ENCODE assay signal across 27 cellular contexts in the genomic region with DNA sequence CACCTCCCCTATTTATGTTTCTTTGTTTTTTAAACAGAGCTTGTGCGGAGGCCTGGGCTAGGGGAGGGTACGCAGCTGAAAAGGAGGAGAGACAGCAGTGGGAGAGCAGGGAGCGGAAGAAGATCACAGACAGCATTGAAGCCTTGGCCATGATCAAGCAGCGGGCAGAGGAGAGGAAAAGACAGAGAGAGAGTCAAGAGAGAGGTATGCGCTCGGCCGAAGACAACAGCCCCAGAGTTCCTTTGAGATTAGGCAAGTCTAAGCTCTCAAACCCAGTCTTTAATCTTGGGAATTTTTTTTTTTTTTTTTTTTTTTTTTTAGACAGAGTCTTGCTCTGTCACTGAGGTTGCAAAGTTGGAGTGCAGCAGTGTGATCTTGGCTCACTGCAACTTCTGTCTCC. TPM values are rescaled to one million over a fixed set of nuclear protein-coding genes. Genes with fewer than 3 reads are reported as not detected.
DNase-seq lines count a peak whose midpoint lies in the region; ATAC-seq, FAIRE-seq and TF ChIP-seq lines count a peak whose summit lies in the region.
"Had no signal": no experiment of that assay in that cellular context is flagged by ENCODE, and none has a peak within 500 bp of the region (broad histone marks: within the 10 kb centered on the region; RNA-seq: fewer than 3 reads in every experiment).

No MANE protein-coding gene starts in this region.

- intact Hi-C loops in cardiac septum (cut with DNase I) (no loop called here), right cardiac atrium (cut with DNase I) (no loop called here), K562 (cut with micrococcal nuclease) (no loop called here), spleen (cut with DNase I; ENCODE audit: low total_unique reads) (no loop called here), vagina (cut with DNase I) (no loop called here)

- no TSS peak for BruUV-seq in K562 (replicated peaks; lab: Mats Ljungman, UMichigan)

- H4K20me1 ChIP-seq in K562 (replicated peaks; ENCODE audit: control insufficient read depth, insufficient read depth, low read length): no peaks in the 10 kb centered on the region
- H4K20me1 ChIP-seq: BLaER1 treated with 17β-estradiol and CSF1 and Interleukin-3, amounts not matched to agents 10 nM and 100 nM had no signal

- WGBS in right cardiac atrium: 84% methylated on average over 7 of the region's 7 CpGs
- WGBS in K562 (ENCODE audit: insufficient coverage, low coverage, missing lambda C conversion rate): 26% methylated on average over 7 of the region's 7 CpGs
- 91 to 96% (median 93%) methylated on average over 7 of the region's 7 CpGs for WGBS in spleen, 5 donors

- no peaks in the 10 kb centered on the region for H3K4me1 ChIP-seq in right cardiac atrium (ENCODE audit: control insufficient read depth, insufficient read depth, low read length)
- H3K4me1 ChIP-seq in K562 (replicated peaks in 1 of 2; ENCODE audit: control insufficient read depth in 2 of 2, insufficient read depth in 2 of 2, low read length in 2 of 2): peaks cover 0 to 7% of the 10 kb centered on the region in 2 experiments; a peak in 2 of 5 replicates
- no peaks in the 10 kb centered on the region for H3K4me1 ChIP-seq in spleen
- H3K4me1 ChIP-seq in vagina: no peaks in the 10 kb centered on the region
- H3K4me1 ChIP-seq: A549, BE2C had no signal

- DNase-seq in cardiac septum (ENCODE audit: low spot score) (peak; percentile 7), right cardiac atrium (no peak), K562 (ENCODE audit: extremely low read depth in 1 of 4, low spot score in 3 of 4) (no peak), neural crest cell (ENCODE audit: low read depth, low spot score) (no peak), spleen (peak; percentile 6), vagina (ENCODE audit: extremely low spot score in 2 of 2) (no peak)
- DNase-seq in activated CD8-positive, alpha-beta memory T cell treated with anti-CD3 and anti-CD28 coated beads, Interleukin-2, amount 50 U/mL, for 48 hours: no peak
- DNase-seq: 8988T; ACHN; AML-193; BE2C; CD4-positive, alpha-beta T cell; CD8-positive, alpha-beta memory T cell; DMS 273 treated with DMSO at 0.1 percent for 48 hours; DMS79; EL; GDM1; GOT3; HCEC 1CT had no signal

- H3K4me3 ChIP-seq in right cardiac atrium (ENCODE audit: low read length) (no peak overlapping the region), K562 (no peak overlapping the region), spleen (no peak overlapping the region), vagina (no peak overlapping the region)
- H3K4me3 ChIP-seq: A549; BLaER1 treated with 17β-estradiol and CSF1 and Interleukin-3, amounts not matched to agents 10 nM and 100 nM; GM12878 had no signal

- no peak for TF ChIP-seq RAD21 in K562 (CRISPR knock-in tag; conservative IDR thresholded peaks at IDR 0.05 in 1 of 2, IDR thresholded peaks at IDR 0.05 in 1 of 2)

- no peak for TF ChIP-seq CTCF in K562 (IDR thresholded peaks at IDR 0.05 in 2 of 3, conservative IDR thresholded peaks at IDR 0.05 in 1 of 3; ENCODE audit: insufficient read depth in 2 of 3, low read depth in 1 of 3, low read length in 3 of 3)
- TF ChIP-seq CTCF in neural crest cell (conservative IDR thresholded peaks at IDR 0.05): no peak
- TF ChIP-seq CTCF in spleen (IDR thresholded peaks at IDR 0.05 in 8 of 11, conservative IDR thresholded peaks at IDR 0.05 in 3 of 11): no peak
- TF ChIP-seq CTCF in vagina (IDR thresholded peaks at IDR 0.05): no peak

- H3K36me3 ChIP-seq in K562 (ENCODE audit: control insufficient read depth, insufficient read depth, low read length) (no peaks in the 10 kb centered on the region), spleen (no peaks in the 10 kb centered on the region), vagina (no peaks in the 10 kb centered on the region)
- H3K36me3 ChIP-seq: BE2C; BLaER1 treated with 17β-estradiol and CSF1 and Interleukin-3, amounts not matched to agents 10 nM and 100 nM had no signal

- TF ChIP-seq EP300 in K562 (IDR thresholded peaks at IDR 0.05; ENCODE audit: low read length): no peak

- no peak overlapping the region for H3K4me3 Mint-ChIP-seq in neural crest cell
- H3K4me3 Mint-ChIP-seq: CD4-positive, alpha-beta T cell had no signal

- CTCF ChIA-PET in K562 (lab: Yijun Ruan, JAX; ENCODE audit: low intra/inter-chr PET ratio): no interaction called here

- H3K27ac ChIP-seq in right cardiac atrium (ENCODE audit: low read length) (no peak overlapping the region), K562 (ENCODE audit: extremely low read depth, low read depth, low read length) (no peak overlapping the region), spleen (no peak overlapping the region), vagina (no peak overlapping the region)
- H3K27ac ChIP-seq: A549; BLaER1 treated with 17β-estradiol and CSF1 and Interleukin-3, amounts not matched to agents 10 nM and 100 nM had no signal

- no peak overlapping the region for H3K9ac ChIP-seq in K562 (ENCODE audit: insufficient read depth in 1 of 2, low read depth in 2 of 2, low read length in 2 of 2)
- H3K9ac ChIP-seq: BLaER1 treated with 17β-estradiol and CSF1 and Interleukin-3, amounts not matched to agents 10 nM and 100 nM had no signal

- peak overlapping the region; percentile 46 for H3K27ac Mint-ChIP-seq in neural crest cell (ENCODE audit: unreplicated experiment)
- H3K27ac Mint-ChIP-seq: CD14-positive monocyte; CD4-positive, alpha-beta T cell; CD8-positive, alpha-beta memory T cell had no signal

- no peak for FAIRE-seq in K562 (lab: Jason Lieb, UNC)
- FAIRE-seq: A549, D721Med, GM12878, GM18507, H54 had no signal

- H3K9me3 ChIP-seq in right cardiac atrium (ENCODE audit: control insufficient read depth, low read length) (no peaks in the 10 kb centered on the region), K562 (replicated peaks; ENCODE audit: control insufficient read depth, insufficient read depth, low read depth, low read length) (no peaks in the 10 kb centered on the region), spleen (no peaks in the 10 kb centered on the region), vagina (no peaks in the 10 kb centered on the region)
- H3K9me3 ChIP-seq: A549; BE2C; BLaER1 treated with 17β-estradiol and CSF1 and Interleukin-3, amounts not matched to agents 10 nM and 100 nM had no signal

- H3K9me3 Mint-ChIP-seq in neural crest cell: no peaks in the 10 kb centered on the region
- H3K9me3 Mint-ChIP-seq: CD14-positive monocyte; CD4-positive, alpha-beta T cell; CD8-positive, alpha-beta memory T cell had no signal

- H3K4me1 Mint-ChIP-seq in neural crest cell: no peaks in the 10 kb centered on the region
- H3K4me1 Mint-ChIP-seq: CD14-positive monocyte; CD8-positive, alpha-beta memory T cell had no signal

- in situ Hi-C loops in K562 (cut with MboI): loop anchor here (5.0 kb wide), 1 partner anchor 83 kb away; no protein-coding TSS in a partner anchor

- ATAC-seq in right cardiac atrium: no peak
- no peak for ATAC-seq in K562
- no peak for ATAC-seq in GM21737 (IDR thresholded peaks at IDR 0.05; ENCODE audit: unreplicated experiment)
- ATAC-seq: A549, GM12878 had no signal

- TF ChIP-seq POLR2A in K562 (conservative IDR thresholded peaks at IDR 0.05) (no peak), spleen (IDR thresholded peaks at IDR 0.05) (no peak), vagina (IDR thresholded peaks at IDR 0.05) (no peak)

- H3K36me3 Mint-ChIP-seq in neural crest cell (ENCODE audit: low read depth): no peaks in the 10 kb centered on the region
- H3K36me3 Mint-ChIP-seq: CD14-positive monocyte; CD8-positive, alpha-beta memory T cell had no signal

- H3K4me2 ChIP-seq in K562 (ENCODE audit: insufficient read depth, low read length): no peak overlapping the region
- H3K4me2 ChIP-seq: A549; BLaER1 treated with 17β-estradiol and CSF1 and Interleukin-3, amounts not matched to agents 10 nM and 100 nM had no signal

- no peaks in the 10 kb centered on the region for H3K27me3 ChIP-seq in right cardiac atrium (ENCODE audit: control insufficient read depth, insufficient read depth)
- H3K27me3 ChIP-seq in K562 (ENCODE audit: control insufficient read depth in 2 of 2, insufficient read depth in 2 of 2, low read length in 2 of 2): peaks cover 52 to 64% of the 10 kb centered on the region in 2 experiments
- H3K27me3 ChIP-seq in spleen (replicated peaks in 1 of 7): peaks cover 0 to 54% (median 5%) of the 10 kb centered on the region in 7 donors
- no peaks in the 10 kb centered on the region for H3K27me3 ChIP-seq in vagina
- H3K27me3 ChIP-seq: BLaER1 treated with 17β-estradiol and CSF1 and Interleukin-3, amounts not matched to agents 10 nM and 100 nM had no signal

- peaks cover 14% of the 10 kb centered on the region for H3K27me3 Mint-ChIP-seq in neural crest cell (ENCODE audit: low read depth)

- no peaks in the 10 kb centered on the region for H3K9me1 ChIP-seq in K562 (ENCODE audit: control insufficient read depth, insufficient read depth, low read length)

- no peak overlapping the region for H2AFZ ChIP-seq in K562 (ENCODE audit: low read depth, low read length)

- POLR2A ChIA-PET in K562 (lab: Yijun Ruan, JAX): interaction anchor here (0.6 to 1.7 kb wide), 4 partner anchors 46 to 323 kb away, joined by 3 to 5 read pairs (median 3); a partner anchor contains a TSS

- H3K79me2 ChIP-seq in K562 (ENCODE audit: control insufficient read depth, insufficient read depth, low read length): no peaks in the 10 kb centered on the region

RNA-seq across cellular contexts. Expression of a gene that starts 20.6 kb away (rescaled TPM):
- not detected for total RNA-seq in cardiac septum
- total RNA-seq in right cardiac atrium: under 1 TPM in 2 of 4 donors, not detected in 2; 0.14 to 0.28 TPM
- 0.68 TPM for polyA plus RNA-seq in right cardiac atrium
- not detected in 2 replicates for total RNA-seq in K562 (2011; cell fraction: chromatin; rRNA removed; ENCODE audit: low replicate concordance)
- total RNA-seq in K562 (2011; cell fraction: nucleolus; rRNA removed): not detected in 2 replicates
- total RNA-seq in K562 (2011; cell fraction: nucleoplasm; rRNA removed): not detected in 2 replicates
- not detected in 2 replicates for total RNA-seq in K562 (2014; rRNA removed)
- not detected in 2 replicates for total RNA-seq in K562 (2014; rRNA removed; fragmentation: Illumina TruSeq; extraction: Trizol)
- total RNA-seq in K562 (2015; rRNA removed; fragmentation: Illumina TruSeq; extraction: Trizol): not detected in 2 replicates
- total RNA-seq in K562 (2021): not detected in 2 replicates
- polyA plus RNA-seq in K562 (2011; rRNA removed): not detected in 2 replicates
- 0.03 TPM in 1 of 2 replicates, not detected in the other for polyA plus RNA-seq in K562 (2011; cell fraction: cytosol; rRNA removed)
- 0.04 and 0.20 TPM in 2 replicates for polyA plus RNA-seq in K562 (2011; cell fraction: nucleus; rRNA removed)
- polyA plus RNA-seq in K562 (2012): 0.14 and 0.18 TPM in 2 replicates
- not detected in 2 replicates for polyA plus RNA-seq in K562 (2014; fragmentation: Illumina TruSeq; extraction: Trizol)
- polyA plus RNA-seq in K562 (2014; fragmentation: Nextera tagmentation; extraction: Ambion mirVana): not detected
- polyA plus RNA-seq in K562 (2014; rRNA removed): 0.01 and 0.23 TPM in 2 replicates
- polyA minus RNA-seq in K562 (2011; rRNA and poly(A)+ RNA removed): not detected in 2 replicates
- not detected in 2 replicates for polyA minus RNA-seq in K562 (2011; cell fraction: cytosol; rRNA and poly(A)+ RNA removed)
- not detected in 2 replicates for polyA minus RNA-seq in K562 (2011; cell fraction: nucleus; rRNA and poly(A)+ RNA removed)
- total RNA-seq in neural crest cell: 0.20 and 0.35 TPM in 2 replicates
- 1 to 10 TPM in 2 of 7 donors, under 1 TPM in 4, not detected in 1; 0.20 to 2.0 (median 0.79) TPM for total RNA-seq in spleen
- polyA plus RNA-seq in spleen: 1 to 10 TPM; 1.3 to 4.3 (median 2.0) TPM
- not detected for total RNA-seq in vagina
- total RNA-seq: CD4-positive, alpha-beta T cell; GM12878 had no signal

RNA-seq across cellular contexts. Expression of a gene that starts 20.8 kb away (rescaled TPM):
- total RNA-seq in cardiac septum (17.4 TPM), right cardiac atrium (10 to 100 TPM; 19.8 to 34.8 (median 26.5) TPM), K562 (2014; rRNA removed) (19.7 and 20.5 TPM in 2 replicates), K562 (2014; rRNA removed; fragmentation: Illumina TruSeq; extraction: Trizol) (31.5 and 36.4 TPM in 2 replicates), K562 (2015; rRNA removed; fragmentation: Illumina TruSeq; extraction: Trizol) (38.6 and 39.9 TPM in 2 replicates), K562 (2021) (26.4 and 27.7 TPM in 2 replicates), neural crest cell (68.2 TPM in 2 replicates), spleen (10 to 100 TPM; 18.3 to 29.0 (median 23.4) TPM), vagina (16.9 TPM)
- polyA plus RNA-seq in right cardiac atrium (15.0 TPM), K562 (2011; rRNA removed) (41.2 and 45.7 TPM in 2 replicates), K562 (2014; fragmentation: Illumina TruSeq; extraction: Trizol) (24.1 and 26.9 TPM in 2 replicates), K562 (2014; fragmentation: Nextera tagmentation; extraction: Ambion mirVana) (10 to 100 TPM; 14.8 to 16.3 TPM), K562 (2014; rRNA removed) (25.8 and 31.0 TPM in 2 replicates), spleen (10 to 100 TPM; 10.1 to 15.7 (median 14.0) TPM)
- total RNA-seq in K562 (2011; cell fraction: chromatin; rRNA removed; ENCODE audit: low replicate concordance): 41.6 and 67.8 TPM in 2 replicates
- 17.2 and 22.9 TPM in 2 replicates for total RNA-seq in K562 (2011; cell fraction: nucleolus; rRNA removed)
- 32.9 and 33.4 TPM in 2 replicates for total RNA-seq in K562 (2011; cell fraction: nucleoplasm; rRNA removed)
- polyA plus RNA-seq in K562 (2011; cell fraction: cytosol; rRNA removed): 14.2 and 29.2 TPM in 2 replicates
- polyA plus RNA-seq in K562 (2011; cell fraction: nucleus; rRNA removed): 21.6 and 41.6 TPM in 2 replicates
- 30.0 and 50.6 TPM in 2 replicates for polyA plus RNA-seq in K562 (2012)
- polyA minus RNA-seq in K562 (2011; rRNA and poly(A)+ RNA removed): 44.1 and 45.6 TPM in 2 replicates
- polyA minus RNA-seq in K562 (2011; cell fraction: cytosol; rRNA and poly(A)+ RNA removed): 13.4 and 18.9 TPM in 2 replicates
- 8.1 and 13.8 TPM in 2 replicates for polyA minus RNA-seq in K562 (2011; cell fraction: nucleus; rRNA and poly(A)+ RNA removed)

RNA-seq across cellular contexts. Expression of a gene that starts 21.1 kb away (rescaled TPM):
- total RNA-seq in cardiac septum (20.9 TPM), right cardiac atrium (10 to 100 TPM; 26.0 to 31.1 (median 28.4) TPM), K562 (2014; rRNA removed) (26.2 and 43.0 TPM in 2 replicates), K562 (2014; rRNA removed; fragmentation: Illumina TruSeq; extraction: Trizol) (7.9 and 9.8 TPM in 2 replicates), K562 (2015; rRNA removed; fragmentation: Illumina TruSeq; extraction: Trizol) (22.3 and 23.0 TPM in 2 replicates), K562 (2021) (46.6 and 55.0 TPM in 2 replicates), neural crest cell (76.0 and 86.4 TPM in 2 replicates), spleen (100 to 1,000 TPM in 2 of 7 donors, 10 to 100 TPM in 5; 60.3 to 133 (median 76.6) TPM), vagina (30.2 TPM)
- polyA plus RNA-seq in right cardiac atrium (36.2 TPM), K562 (2011; rRNA removed) (16.7 and 31.2 TPM in 2 replicates), K562 (2014; fragmentation: Illumina TruSeq; extraction: Trizol) (21.0 and 35.4 TPM in 2 replicates), K562 (2014; fragmentation: Nextera tagmentation; extraction: Ambion mirVana) (1 to 10 TPM; 1.5 TPM), K562 (2014; rRNA removed) (64.8 and 74.8 TPM in 2 replicates), spleen (100 to 1,000 TPM in 1 of 3 donors, 10 to 100 TPM in 2; 31.4 to 125 (median 70.6) TPM)
- 116 and 351 TPM in 2 replicates for total RNA-seq in K562 (2011; cell fraction: chromatin; rRNA removed; ENCODE audit: low replicate concordance)
- total RNA-seq in K562 (2011; cell fraction: nucleolus; rRNA removed): 244 and 250 TPM in 2 replicates
- 152 and 153 TPM in 2 replicates for total RNA-seq in K562 (2011; cell fraction: nucleoplasm; rRNA removed)
- polyA plus RNA-seq in K562 (2011; cell fraction: cytosol; rRNA removed): 19.9 and 24.5 TPM in 2 replicates
- polyA plus RNA-seq in K562 (2011; cell fraction: nucleus; rRNA removed): 377 and 587 TPM in 2 replicates
- polyA plus RNA-seq in K562 (2012): 49.7 and 55.2 TPM in 2 replicates
- polyA minus RNA-seq in K562 (2011; rRNA and poly(A)+ RNA removed): 15.9 and 16.8 TPM in 2 replicates
- 12.5 and 15.9 TPM in 2 replicates for polyA minus RNA-seq in K562 (2011; cell fraction: cytosol; rRNA and poly(A)+ RNA removed)
- polyA minus RNA-seq in K562 (2011; cell fraction: nucleus; rRNA and poly(A)+ RNA removed): 100 and 102 TPM in 2 replicates

RNA-seq across cellular contexts. Expression of a gene that starts 25.2 kb away (rescaled TPM):
- total RNA-seq in cardiac septum (0.24 TPM), right cardiac atrium (under 1 TPM in 3 of 4 donors, not detected in 1; 0.38 to 0.62 (median 0.60) TPM), K562 (2014; rRNA removed) (not detected in 2 replicates), K562 (2014; rRNA removed; fragmentation: Illumina TruSeq; extraction: Trizol) (not detected in 2 replicates), K562 (2015; rRNA removed; fragmentation: Illumina TruSeq; extraction: Trizol) (not detected in 2 replicates), K562 (2021) (not detected in 2 replicates), neural crest cell (not detected in 2 replicates), spleen (10 to 100 TPM in 1 of 7 donors, 1 to 10 TPM in 6; 2.8 to 24.1 (median 6.4) TPM), vagina (not detected)
- polyA plus RNA-seq in right cardiac atrium (2.9 TPM), K562 (2011; rRNA removed) (not detected in 2 replicates), K562 (2014; fragmentation: Illumina TruSeq; extraction: Trizol) (not detected in 2 replicates), K562 (2014; fragmentation: Nextera tagmentation; extraction: Ambion mirVana) (not detected), K562 (2014; rRNA removed) (0.07 TPM in 1 of 2 replicates, not detected in the other), spleen (10 to 100 TPM in 2 of 3 donors, 1 to 10 TPM in 1; 2.5 to 86.5 (median 25.9) TPM)
- total RNA-seq in K562 (2011; cell fraction: chromatin; rRNA removed; ENCODE audit: low replicate concordance): not detected in 2 replicates
- total RNA-seq in K562 (2011; cell fraction: nucleolus; rRNA removed): not detected in 2 replicates
- total RNA-seq in K562 (2011; cell fraction: nucleoplasm; rRNA removed): not detected in 2 replicates
- not detected in 2 replicates for polyA plus RNA-seq in K562 (2011; cell fraction: cytosol; rRNA removed)
- polyA plus RNA-seq in K562 (2011; cell fraction: nucleus; rRNA removed): not detected in 2 replicates
- polyA plus RNA-seq in K562 (2012): not detected in 2 replicates
- polyA minus RNA-seq in K562 (2011; rRNA and poly(A)+ RNA removed): not detected in 2 replicates
- not detected in 2 replicates for polyA minus RNA-seq in K562 (2011; cell fraction: cytosol; rRNA and poly(A)+ RNA removed)
- not detected in 2 replicates for polyA minus RNA-seq in K562 (2011; cell fraction: nucleus; rRNA and poly(A)+ RNA removed)
- polyA plus RNA-seq: A549; CD14-positive monocyte; CD8-positive, alpha-beta memory T cell had no signal

RNA-seq across cellular contexts. Expression of a gene that starts 49.0 kb away (rescaled TPM):
- total RNA-seq in cardiac septum: 53.2 TPM
- 100 to 1,000 TPM in 2 of 4 donors, 10 to 100 TPM in 2; 88.1 to 112 (median 102) TPM for total RNA-seq in right cardiac atrium
- polyA plus RNA-seq in right cardiac atrium: 59.3 TPM
- 203 and 232 TPM in 2 replicates for total RNA-seq in K562 (2011; cell fraction: chromatin; rRNA removed; ENCODE audit: low replicate concordance)
- total RNA-seq in K562 (2011; cell fraction: nucleolus; rRNA removed): 178 and 187 TPM in 2 replicates
- total RNA-seq in K562 (2011; cell fraction: nucleoplasm; rRNA removed): 182 and 207 TPM in 2 replicates
- 43.8 and 50.9 TPM in 2 replicates for total RNA-seq in K562 (2014; rRNA removed)
- total RNA-seq in K562 (2014; rRNA removed; fragmentation: Illumina TruSeq; extraction: Trizol): 31.7 and 32.0 TPM in 2 replicates
- total RNA-seq in K562 (2015; rRNA removed; fragmentation: Illumina TruSeq; extraction: Trizol): 35.7 and 40.3 TPM in 2 replicates
- total RNA-seq in K562 (2021): 46.6 and 53.9 TPM in 2 replicates
- 47.5 and 57.6 TPM in 2 replicates for polyA plus RNA-seq in K562 (2011; rRNA removed)
- polyA plus RNA-seq in K562 (2011; cell fraction: cytosol; rRNA removed): 34.2 and 40.0 TPM in 2 replicates
- 123 and 127 TPM in 2 replicates for polyA plus RNA-seq in K562 (2011; cell fraction: nucleus; rRNA removed)
- 53.2 and 68.8 TPM in 2 replicates for polyA plus RNA-seq in K562 (2012)
- 47.5 and 50.6 TPM in 2 replicates for polyA plus RNA-seq in K562 (2014; fragmentation: Illumina TruSeq; extraction: Trizol)
- polyA plus RNA-seq in K562 (2014; fragmentation: Nextera tagmentation; extraction: Ambion mirVana): 1 to 10 TPM; 2.8 to 4.3 TPM
- 47.3 and 52.6 TPM in 2 replicates for polyA plus RNA-seq in K562 (2014; rRNA removed)
- polyA minus RNA-seq in K562 (2011; rRNA and poly(A)+ RNA removed): 74.1 and 90.4 TPM in 2 replicates
- polyA minus RNA-seq in K562 (2011; cell fraction: cytosol; rRNA and poly(A)+ RNA removed): 38.7 and 55.3 TPM in 2 replicates
- 101 and 126 TPM in 2 replicates for polyA minus RNA-seq in K562 (2011; cell fraction: nucleus; rRNA and poly(A)+ RNA removed)
- 53.8 and 59.0 TPM in 2 replicates for total RNA-seq in neural crest cell
- 100 to 1,000 TPM in 3 of 7 donors, 10 to 100 TPM in 4; 76.4 to 121 (median 98.7) TPM for total RNA-seq in spleen
- 10 to 100 TPM; 34.5 to 44.2 (median 39.9) TPM for polyA plus RNA-seq in spleen
- total RNA-seq in vagina: 71.0 TPM

Comparison
In these comparisons a context has a peak if more than half of its experiments do, and no peak if none do; other contexts are left out.
1. DNase-seq: peak in cardiac septum (single experiment) and spleen (single experiment); none in right cardiac atrium (0 of 3), K562 (0 of 4), neural crest cell (single experiment), vagina (0 of 2) and activated CD8-positive, alpha-beta memory T cell treated with anti-CD3 and anti-CD28 coated beads, Interleukin-2, amount 50 U/mL, for 48 hours (single experiment).